Comparison of ENCODE assay signal across 15 cellular contexts in genomic region chr14:74985028-74985310, GRCh38. TPM values are rescaled to one million over a fixed set of nuclear protein-coding genes. Genes with fewer than 3 reads are reported as not detected.
A peak's percentile ranks its signal among the peaks of the same experiment; 100 is the strongest.
DNase-seq lines count a peak whose midpoint lies in the region; ATAC-seq and TF ChIP-seq lines count a peak whose summit lies in the region.
"Had no signal": no experiment of that assay in that cellular context is flagged by ENCODE, and none has a peak within 500 bp of the region (broad histone marks: within the 10 kb centered on the region; RNA-seq: fewer than 3 reads in every experiment).

No MANE protein-coding gene starts in this region.

- H4K8ac ChIP-seq in mesendoderm (ENCODE audit: low read depth, low read length) = no peak overlapping the region

- no peak overlapping the region for H3K27ac Mint-ChIP-seq in HFFc6
- H3K27ac Mint-ChIP-seq: H9 had no signal

- H3K27me3 ChIP-seq in ascending aorta = no peaks in the 10 kb centered on the region
- no peaks in the 10 kb centered on the region for H3K27me3 ChIP-seq in heart left ventricle
- H3K27me3 ChIP-seq in mesendoderm (ENCODE audit: insufficient read depth, low read length, poor library complexity) = no peaks in the 10 kb centered on the region
- H3K27me3 ChIP-seq in tibial artery = no peaks in the 10 kb centered on the region

- H3K4me1 ChIP-seq in ascending aorta = peaks cover 20 to 39% of the 10 kb centered on the region in 2 donors
- H3K4me1 ChIP-seq in heart left ventricle = peaks cover 0 to 29% (median 12%) of the 10 kb centered on the region in 12 donors
- H3K4me1 ChIP-seq in mesendoderm (ENCODE audit: control insufficient read depth, low read depth, low read length) = peaks cover 14% of the 10 kb centered on the region
- H3K4me1 ChIP-seq in tibial artery = peaks cover 5 to 66% (median 60%) of the 10 kb centered on the region in 4 donors

- no peak overlapping the region for H2BK120ac ChIP-seq in mesendoderm (ENCODE audit: low read depth, low read length)

- no peak overlapping the region for H3K4me3 Mint-ChIP-seq in HFFc6
- H3K4me3 Mint-ChIP-seq: H9 had no signal

- peak overlapping the region; percentile 38 for H3K4ac ChIP-seq in mesendoderm (ENCODE audit: low read depth, low read length)

- H2BK15ac ChIP-seq in mesendoderm (replicated peaks; ENCODE audit: low read depth) = no peak overlapping the region

- H3K9me3 ChIP-seq in ascending aorta = no peaks in the 10 kb centered on the region
- H3K9me3 ChIP-seq in heart left ventricle = no peaks in the 10 kb centered on the region
- H3K9me3 ChIP-seq in tibial artery = no peaks in the 10 kb centered on the region

- WGBS in heart left ventricle, 4 donors = 62 to 80% (median 72%) methylated on average over 10 of the region's 10 CpGs
- no CpG with 5 or more reads among the region's 10 CpGs for WGBS in mesendoderm (ENCODE audit: extremely low coverage, insufficient coverage, low lambda C conversion rate)

- intact Hi-C loops in ascending aorta (cut with DNase I) = loop anchor here (10.0 kb wide), 1 partner anchor 310 kb away; no protein-coding TSS in a partner anchor
- intact Hi-C loops in heart left ventricle (cut with DNase I) = no loop called here
- intact Hi-C loops in tibial artery (cut with DNase I; ENCODE audit: low total_unique reads) = no loop called here

- no peak overlapping the region for H3K4me2 ChIP-seq in mesendoderm (ENCODE audit: low read length)

- H3K56ac ChIP-seq in mesendoderm (ENCODE audit: low read length) = peak overlapping the region; percentile 73

- peaks cover 38% of the 10 kb centered on the region for H3K4me1 Mint-ChIP-seq in HFFc6 (ENCODE audit: low read depth)

- H2BK5ac ChIP-seq in mesendoderm (ENCODE audit: low read length) = no peak overlapping the region

- no peaks in the 10 kb centered on the region for H3K36me3 Mint-ChIP-seq in HFFc6 (ENCODE audit: low read depth)

- no peaks in the 10 kb centered on the region for H3K36me3 ChIP-seq in ascending aorta
- H3K36me3 ChIP-seq in heart left ventricle = no peaks in the 10 kb centered on the region
- H3K36me3 ChIP-seq in mesendoderm (ENCODE audit: control insufficient read depth, insufficient read depth, low read length) = no peaks in the 10 kb centered on the region
- no peaks in the 10 kb centered on the region for H3K36me3 ChIP-seq in tibial artery

- TF ChIP-seq CTCF in ascending aorta (IDR thresholded peaks at IDR 0.05) (no peak), heart left ventricle (IDR thresholded peaks at IDR 0.05) (no peak), tibial artery (IDR thresholded peaks at IDR 0.05) (no peak), HFFc6 (IDR thresholded peaks at IDR 0.05) (no peak)

- H4K5ac ChIP-seq in mesendoderm (ENCODE audit: low read length) = no peak overlapping the region

- H3K79me1 ChIP-seq in mesendoderm (ENCODE audit: low read length) = no peaks in the 10 kb centered on the region

- H3K27ac ChIP-seq in ascending aorta (peak overlapping the region; percentile 75 to 95), heart left ventricle (peak overlapping the region in 7 of 12 donors; percentile 36 to 75 (median 57)), mesendoderm (ENCODE audit: low read depth, low read length) (no peak overlapping the region), tibial artery (peak overlapping the region; percentile 80 to 94)

- no peaks in the 10 kb centered on the region for H3K27me3 Mint-ChIP-seq in HFFc6 (ENCODE audit: insufficient read depth)

- H3K4me3 ChIP-seq in ascending aorta (no peak overlapping the region), heart left ventricle (no peak overlapping the region), mesendoderm (ENCODE audit: low read length) (no peak overlapping the region), tibial artery (no peak overlapping the region)

- H3K18ac ChIP-seq in mesendoderm (ENCODE audit: low read length) = peak overlapping the region; percentile 46

- no peak overlapping the region for H2AK5ac ChIP-seq in mesendoderm (ENCODE audit: low read length)

- no peak overlapping the region for H3K9ac ChIP-seq in mesendoderm (ENCODE audit: low read length)

- ATAC-seq in heart left ventricle (peak in 3 of 4 donors; percentile 29 to 58 (median 51)), SK-N-SH treated with all-trans-retinoic acid at 6 μM for 48 hours (no peak)

- H3K9me3 Mint-ChIP-seq in HFFc6 = no peaks in the 10 kb centered on the region
- H3K9me3 Mint-ChIP-seq: H9 had no signal

- no peak for DNase-seq in ascending aorta (ENCODE audit: low spot score in 2 of 2)
- peak in 3 of 5 donors; percentile 56 to 64 (median 62) for DNase-seq in heart left ventricle
- DNase-seq in mesendoderm = no peak
- peak in 1 of 2 donors; percentile 94 for DNase-seq in tibial artery
- no peak for DNase-seq in DMS114 treated with DMSO at 0.1 percent for 48 hours (lab: John Stamatoyannopoulos, UW; ENCODE audit: unreplicated experiment)
- DNase-seq in HFFc6 = no peak
- DNase-seq: H9, IMR-90, Kasumi-1, NCI-H1105 treated with DMSO at 0.1 percent for 48 hours, NCI-H187 treated with DMSO at 0.1 percent for 48 hours, NCI-H2171 treated with DMSO at 0.1 percent for 48 hours, NCI-H510A, RPMI8226 had no signal

- no peaks in the 10 kb centered on the region for H3K79me2 ChIP-seq in mesendoderm (ENCODE audit: control insufficient read depth, insufficient read depth, low read length)

- no peak for TF ChIP-seq POLR2A in heart left ventricle (IDR thresholded peaks at IDR 0.05)

- H3K23ac ChIP-seq in mesendoderm (ENCODE audit: low read length) = no peak overlapping the region

TF ChIP-seq in SK-N-SH treated with all-trans-retinoic acid at 6 μM for 48 hours, 23 proteins besides CTCF, POLR2A, EP300 and RAD21 (continues in another document):
- TF ChIP-seq, protein P1, sequence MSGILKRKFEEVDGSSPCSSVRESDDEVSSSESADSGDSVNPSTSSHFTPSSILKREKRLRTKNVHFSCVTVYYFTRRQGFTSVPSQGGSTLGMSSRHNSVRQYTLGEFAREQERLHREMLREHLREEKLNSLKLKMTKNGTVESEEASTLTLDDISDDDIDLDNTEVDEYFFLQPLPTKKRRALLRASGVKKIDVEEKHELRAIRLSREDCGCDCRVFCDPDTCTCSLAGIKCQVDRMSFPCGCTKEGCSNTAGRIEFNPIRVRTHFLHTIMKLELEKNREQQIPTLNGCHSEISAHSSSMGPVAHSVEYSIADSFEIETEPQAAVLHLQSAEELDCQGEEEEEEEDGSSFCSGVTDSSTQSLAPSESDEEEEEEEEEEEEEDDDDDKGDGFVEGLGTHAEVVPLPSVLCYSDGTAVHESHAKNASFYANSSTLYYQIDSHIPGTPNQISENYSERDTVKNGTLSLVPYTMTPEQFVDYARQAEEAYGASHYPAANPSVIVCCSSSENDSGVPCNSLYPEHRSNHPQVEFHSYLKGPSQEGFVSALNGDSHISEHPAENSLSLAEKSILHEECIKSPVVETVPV (CRISPR knock-in tag; IDR thresholded peaks at IDR 0.05) = no peak
- TF ChIP-seq ISL1 (CRISPR knock-in tag; IDR thresholded peaks at IDR 0.05) (no peak), GLIS3 (CRISPR knock-in tag; IDR thresholded peaks at IDR 0.05) (no peak), ZFP30 (CRISPR knock-in tag; IDR thresholded peaks at IDR 0.05) (no peak), ZNF70 (CRISPR knock-in tag; IDR thresholded peaks at IDR 0.05) (no peak), SNAI2 (CRISPR knock-in tag; IDR thresholded peaks at IDR 0.05) (no peak), RARB (CRISPR knock-in tag; IDR thresholded peaks at IDR 0.05) (no peak), BACH2 (CRISPR knock-in tag; IDR thresholded peaks at IDR 0.05; ENCODE audit: borderline replicate concordance) (no peak), ZNF565 (CRISPR knock-in tag; conservative IDR thresholded peaks at IDR 0.05; ENCODE audit: low read depth) (no peak), ZC3H10 (CRISPR knock-in tag; IDR thresholded peaks at IDR 0.05) (no peak), ESRRG (CRISPR knock-in tag; IDR thresholded peaks at IDR 0.05) (no peak)
- TF ChIP-seq, protein P2, sequence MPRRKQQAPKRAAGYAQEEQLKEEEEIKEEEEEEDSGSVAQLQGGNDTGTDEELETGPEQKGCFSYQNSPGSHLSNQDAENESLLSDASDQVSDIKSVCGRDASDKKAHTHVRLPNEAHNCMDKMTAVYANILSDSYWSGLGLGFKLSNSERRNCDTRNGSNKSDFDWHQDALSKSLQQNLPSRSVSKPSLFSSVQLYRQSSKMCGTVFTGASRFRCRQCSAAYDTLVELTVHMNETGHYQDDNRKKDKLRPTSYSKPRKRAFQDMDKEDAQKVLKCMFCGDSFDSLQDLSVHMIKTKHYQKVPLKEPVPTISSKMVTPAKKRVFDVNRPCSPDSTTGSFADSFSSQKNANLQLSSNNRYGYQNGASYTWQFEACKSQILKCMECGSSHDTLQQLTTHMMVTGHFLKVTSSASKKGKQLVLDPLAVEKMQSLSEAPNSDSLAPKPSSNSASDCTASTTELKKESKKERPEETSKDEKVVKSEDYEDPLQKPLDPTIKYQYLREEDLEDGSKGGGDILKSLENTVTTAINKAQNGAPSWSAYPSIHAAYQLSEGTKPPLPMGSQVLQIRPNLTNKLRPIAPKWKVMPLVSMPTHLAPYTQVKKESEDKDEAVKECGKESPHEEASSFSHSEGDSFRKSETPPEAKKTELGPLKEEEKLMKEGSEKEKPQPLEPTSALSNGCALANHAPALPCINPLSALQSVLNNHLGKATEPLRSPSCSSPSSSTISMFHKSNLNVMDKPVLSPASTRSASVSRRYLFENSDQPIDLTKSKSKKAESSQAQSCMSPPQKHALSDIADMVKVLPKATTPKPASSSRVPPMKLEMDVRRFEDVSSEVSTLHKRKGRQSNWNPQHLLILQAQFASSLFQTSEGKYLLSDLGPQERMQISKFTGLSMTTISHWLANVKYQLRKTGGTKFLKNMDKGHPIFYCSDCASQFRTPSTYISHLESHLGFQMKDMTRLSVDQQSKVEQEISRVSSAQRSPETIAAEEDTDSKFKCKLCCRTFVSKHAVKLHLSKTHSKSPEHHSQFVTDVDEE (CRISPR knock-in tag; IDR thresholded peaks at IDR 0.05) = no peak

RNA-seq across cellular contexts. Expression of gene EIF2B2, which starts 17.8 kb away (rescaled TPM):
- 27.1 TPM for total RNA-seq in ascending aorta
- total RNA-seq in heart left ventricle = 10 to 100 TPM; 26.2 to 40.9 (median 30.3) TPM
- 10 to 100 TPM; 16.0 to 68.8 TPM for polyA plus RNA-seq in heart left ventricle
- polyA plus RNA-seq in mesendoderm (2013, experiment 1 of 2) = 37.3 TPM
- 37.9 TPM for polyA plus RNA-seq in mesendoderm (2013, experiment 2 of 2)
- 10 to 100 TPM; 55.5 to 66.1 (median 59.0) TPM for total RNA-seq in HFFc6 (2021; fragmentation: NEBNext Ultra II Directional; extraction: Animal tissue kit (Norgen Biotek cat#: 25700))

RNA-seq across cellular contexts. Expression of gene PGF, which starts 29.6 kb away (rescaled TPM):
- 41.1 TPM for total RNA-seq in ascending aorta
- 10 to 100 TPM in 2 of 9 donors, 1 to 10 TPM in 7; 4.1 to 30.4 (median 5.9) TPM for total RNA-seq in heart left ventricle
- 1 to 10 TPM; 5.0 to 9.7 TPM for polyA plus RNA-seq in heart left ventricle
- 1.2 TPM for polyA plus RNA-seq in mesendoderm (2013, experiment 1 of 2)
- 1.3 TPM for polyA plus RNA-seq in mesendoderm (2013, experiment 2 of 2)
- 1 to 10 TPM in 4 of 6 experiments, under 1 TPM in 2; 0.87 to 2.9 (median 2.7) TPM for total RNA-seq in HFFc6 (2021; fragmentation: NEBNext Ultra II Directional; extraction: Animal tissue kit (Norgen Biotek cat#: 25700))

Comparison
In these comparisons a context has a peak if more than half of its experiments do, and no peak if none do; other contexts are left out.
1. DNase-seq: peak in heart left ventricle (3 of 5); none in ascending aorta (0 of 2), mesendoderm (single experiment), DMS114 treated with DMSO at 0.1 percent for 48 hours (single experiment) and HFFc6 (single experiment).